ENCODE assay signal across 31 cellular contexts in genomic region chr6:113055998-113056397, GRCh38.
"Had no signal": no experiment of that assay in that cellular context is flagged by ENCODE, and none has a peak within 500 bp of the region (broad histone marks: within the 10 kb centered on the region; RNA-seq: fewer than 3 reads in every experiment).

No MANE protein-coding gene starts in this region.

- H3K4me3 ChIP-seq: adrenal gland, ascending aorta, body of pancreas, breast epithelium, cardiac muscle cell had no signal

- DNase-seq: activated effector memory CD4-positive, alpha-beta T cell treated with anti-CD3 and anti-CD28 coated beads, Interleukin-2, amount 50 U/mL, for 16 hours; activated effector memory CD4-positive, alpha-beta T cell treated with Interleukin-2 at 50 U/mL for 16 hours; activated gamma-delta T cell; activated gamma-delta T cell treated with Interleukin-2 at 50 U/mL for 16 hours; activated naive CD4-positive, alpha-beta T cell; activated naive CD4-positive, alpha-beta T cell treated with anti-CD3 and anti-CD28 coated beads for 36 hours; activated naive CD4-positive, alpha-beta T cell treated with anti-CD3 and anti-CD28 coated beads, Interleukin-2, amount 10 ng/mL, durations not matched to agents 7 days and 5 days; activated naive CD4-positive, alpha-beta T cell treated with anti-CD3 and anti-CD28 coated beads, Interleukin-2, amount 50 U/mL, for 16 hours; activated naive CD4-positive, alpha-beta T cell treated with Interleukin-2 at 50 U/mL for 16 hours; activated naive CD8-positive, alpha-beta T cell treated with anti-CD3 and anti-CD28 coated beads for 36 hours; activated naive CD8-positive, alpha-beta T cell treated with anti-CD3 and anti-CD28 coated beads, Interleukin-2, amount 10 ng/mL, durations not matched to agents 7 days and 5 days; activated naive CD8-positive, alpha-beta T cell treated with anti-CD3 and anti-CD28 coated beads, Interleukin-2, amount 50 U/mL, for 24 hours; activated T-cell treated with anti-CD3 and anti-CD28 coated beads, Interleukin-2, amount 50 U/mL, for 24 hours; activated T-cell treated with anti-CD3 and anti-CD28 coated beads, Interleukin-2, amount 50 U/mL, for 4 hours; activated T-cell treated with anti-CD3 and anti-CD28 coated beads, Interleukin-2, amount 50 U/mL, for 48 hours; activated T-cell treated with anti-CD3 and anti-CD28 coated beads, Interleukin-2, amount 50 U/mL, for 72 hours; adrenal gland; amniotic stem cell; amygdala; anterior cingulate cortex; aorta; body of pancreas; brain microvascular endothelial cell; caudate nucleus; central memory CD4-positive, alpha-beta T cell; cerebellar nuclear complex had no signal

- H3K27ac ChIP-seq: adrenal gland, ascending aorta, body of pancreas, brain microvascular endothelial cell, breast epithelium, cardiac muscle cell had no signal

- H3K36me3 ChIP-seq: adrenal gland, ascending aorta, brain microvascular endothelial cell, breast epithelium, cardiac muscle cell had no signal

- H3K27me3 ChIP-seq: adrenal gland, ascending aorta, body of pancreas, brain microvascular endothelial cell, breast epithelium, cardiac muscle cell had no signal

- H3K9me3 ChIP-seq: adrenal gland, ascending aorta, body of pancreas had no signal

- H3K4me1 ChIP-seq: adrenal gland, ascending aorta, body of pancreas, breast epithelium had no signal

- ATAC-seq: activated naive CD4-positive, alpha-beta T cell treated with anti-CD3 and anti-CD28 coated beads, Interleukin-2, amount 50 U/mL, for 72 hours; activated naive CD8-positive, alpha-beta T cell treated with anti-CD3 and anti-CD28 coated beads, Interleukin-2, amount 50 U/mL, for 24 hours; activated T-cell treated with anti-CD3 and anti-CD28 coated beads, Interleukin-2, amount 50 U/mL, for 4 hours; activated T-cell treated with anti-CD3 and anti-CD28 coated beads, Interleukin-2, amount 50 U/mL, for 72 hours; activated T-helper 17 cell treated with anti-CD3 and anti-CD28 coated beads, Interleukin-2, amount 50 U/mL, for 72 hours; body of pancreas had no signal
